In the genomic region with DNA sequence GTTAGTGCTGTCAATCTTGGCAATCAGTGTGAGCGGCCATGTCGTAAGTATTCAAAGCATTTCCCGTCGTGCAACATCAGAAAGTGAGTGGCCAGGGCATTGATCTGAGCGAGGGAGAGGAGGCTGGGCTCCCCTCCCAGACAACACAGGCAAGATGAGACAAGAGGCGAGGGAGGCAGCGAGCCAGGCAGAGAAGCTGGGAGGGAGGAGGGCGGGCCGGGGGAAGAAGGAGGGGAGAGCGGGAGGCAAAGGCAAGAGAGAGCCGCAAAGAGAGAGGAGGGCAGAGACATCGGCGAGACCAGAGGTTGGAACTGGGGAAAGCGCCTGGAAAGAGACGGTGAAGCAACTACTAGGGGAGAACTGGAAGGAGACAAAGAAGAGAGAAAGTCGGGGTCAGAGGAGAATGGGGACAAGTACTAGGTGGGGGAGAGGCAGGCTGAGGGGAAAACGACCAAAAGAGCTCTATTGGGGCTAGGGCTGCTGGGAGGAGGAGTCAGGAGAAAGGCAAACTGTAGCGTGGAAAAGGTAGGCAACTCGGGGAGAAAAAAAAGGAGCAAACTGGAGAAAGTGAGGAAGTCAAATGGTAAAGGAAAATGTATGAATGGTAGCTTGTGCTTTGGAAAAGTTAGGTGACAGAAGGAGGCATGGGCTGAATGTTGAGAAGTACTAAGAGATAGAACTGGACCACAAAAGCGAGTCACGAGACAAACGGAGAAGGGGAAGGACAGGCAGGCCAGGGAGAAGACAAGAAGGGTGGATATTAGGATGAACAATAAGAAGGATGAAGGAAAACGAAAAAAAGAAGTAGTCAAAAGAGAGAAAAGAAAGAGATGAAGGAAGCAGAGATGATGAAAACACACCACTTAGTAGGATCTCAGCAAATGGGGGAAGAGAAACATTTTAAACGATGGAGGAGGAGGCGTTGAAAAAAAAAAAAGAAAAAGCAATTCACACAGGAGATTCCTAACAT, we compare ENCODE assay signal across 8 cellular contexts.
DNase-seq lines count a peak whose midpoint lies in the region; ATAC-seq and TF ChIP-seq lines count a peak whose summit lies in the region.

No MANE protein-coding gene starts in this region.

- CTCF ChIA-PET in AG04449 (lab: Yijun Ruan, JAX) = interaction anchor here (0.6 to 1.8 kb wide), 5 partner anchors 97 to 958 kb away, joined by 3 to 8 read pairs (median 5); no protein-coding TSS in a partner anchor

- TF ChIP-seq CTCF in AG04449 (IDR thresholded peaks at IDR 0.05; ENCODE audit: insufficient read depth, low read length, missing control alignments) = no peak
- no peak for TF ChIP-seq CTCF in brain microvascular endothelial cell (IDR thresholded peaks at IDR 0.05; ENCODE audit: low read depth, low read length, missing control alignments)

- H3K36me3 ChIP-seq in brain microvascular endothelial cell (replicated peaks) = no peaks in the 10 kb centered on the region

- POLR2A ChIA-PET in AG04449 (lab: Yijun Ruan, JAX) = interaction anchor here (3.7 kb wide), 1 partner anchor 225 kb away, joined by 14 read pairs; no protein-coding TSS in a partner anchor

- peaks cover 30% of the 10 kb centered on the region for H3K27me3 ChIP-seq in brain microvascular endothelial cell (replicated peaks)

- no peak overlapping the region for H3K27ac ChIP-seq in brain microvascular endothelial cell

- DNase-seq in AG04449 (ENCODE audit: low read depth, low spot score) (peak; percentile 45), NCI-H1092 (lab: John Stamatoyannopoulos, UW) (peak; percentile 70), brain microvascular endothelial cell (peak; percentile 33), islet precursor cell (peak; percentile 98), superior temporal gyrus (ENCODE audit: extremely low spot score) (peak; percentile 16)
- DNase-seq in stimulated activated CD4-positive, alpha-beta T cell treated with anti-CD3 and anti-CD28 coated beads, Interleukin-2, amount 100 ng/mL, for 48 hours = no peak

- in situ Hi-C loops in brain microvascular endothelial cell (cut with HindIII; ENCODE audit: low pct_ligation_motif_present, low sequenced_read_pairs) = no loop called here

- peak overlapping the region; percentile 79 for H3K4me3 ChIP-seq in AG04449 (ENCODE audit: low read depth, low read length)
- H3K4me3 ChIP-seq in brain microvascular endothelial cell (ENCODE audit: low read depth, low read length) = peak overlapping the region; percentile 67

- ATAC-seq in HG02852 (IDR thresholded peaks at IDR 0.05; ENCODE audit: unreplicated experiment) = no peak
- no peak for ATAC-seq in GM19023 (IDR thresholded peaks at IDR 0.05; ENCODE audit: unreplicated experiment)

Comparison
In these comparisons a context has a peak if more than half of its experiments do, and no peak if none do; other contexts are left out.
1. DNase-seq: peak in AG04449 (single experiment), NCI-H1092 (single experiment), brain microvascular endothelial cell (single experiment), islet precursor cell (single experiment) and superior temporal gyrus (single experiment); none in stimulated activated CD4-positive, alpha-beta T cell treated with anti-CD3 and anti-CD28 coated beads, Interleukin-2, amount 100 ng/mL, for 48 hours (0 of 2).